Comparison of ENCODE assay signal across 17 cellular contexts in genomic region chr1:38685373-38685772, GRCh38.
"Had no signal": no experiment of that assay in that cellular context is flagged by ENCODE, and none has a peak within 500 bp of the region (broad histone marks: within the 10 kb centered on the region; RNA-seq: fewer than 3 reads in every experiment).

No MANE protein-coding gene starts in this region.

- H3K36me3 Mint-ChIP-seq: immature natural killer cell, naive B cell, type B pancreatic cell had no signal

- H3K27ac Mint-ChIP-seq: endodermal cell, immature natural killer cell, naive B cell, nephron, type B pancreatic cell had no signal

- H3K4me1 Mint-ChIP-seq: endodermal cell, immature natural killer cell, naive B cell, nephron had no signal

- H3K27ac ChIP-seq: coronary artery, gastrocnemius medialis, neutrophil, ovary had no signal

- H3K4me3 ChIP-seq: coronary artery, gastrocnemius medialis, ovary had no signal

- H3K9me3 Mint-ChIP-seq: endodermal cell, immature natural killer cell, naive B cell, nephron, type B pancreatic cell had no signal

- H3K9me3 ChIP-seq: gastrocnemius medialis, neutrophil, ovary had no signal

- H3K27me3 ChIP-seq: ovary had no signal

- H3K36me3 ChIP-seq: gastrocnemius medialis, neutrophil, ovary had no signal

- H3K4me3 Mint-ChIP-seq: endodermal cell, immature natural killer cell, naive B cell, nephron, type B pancreatic cell had no signal

- DNase-seq: effector CD4-positive, alpha-beta T cell; endodermal cell; gastrocnemius medialis; immature natural killer cell; left ventricle myocardium superior; mesendoderm; naive B cell; ovary; right cardiac atrium; small intestine; stimulated activated CD4-positive, alpha-beta T cell treated with anti-CD3 and anti-CD28 coated beads, Interleukin-12 subunit alpha, Interleukin-12 subunit beta, amount 100 ng/mL, for 4 hours; stimulated activated CD4-positive, alpha-beta T cell treated with anti-CD3 and anti-CD28 coated beads, Interleukin-2, amount 100 ng/mL, for 48 hours; stimulated activated naive CD4-positive, alpha-beta T cell treated with Interleukin-2 at 50 U/mL for 16 hours had no signal

- H3K4me1 ChIP-seq: gastrocnemius medialis had no signal
